Comparison of ENCODE assay signal across 14 cellular contexts in the genomic region with DNA sequence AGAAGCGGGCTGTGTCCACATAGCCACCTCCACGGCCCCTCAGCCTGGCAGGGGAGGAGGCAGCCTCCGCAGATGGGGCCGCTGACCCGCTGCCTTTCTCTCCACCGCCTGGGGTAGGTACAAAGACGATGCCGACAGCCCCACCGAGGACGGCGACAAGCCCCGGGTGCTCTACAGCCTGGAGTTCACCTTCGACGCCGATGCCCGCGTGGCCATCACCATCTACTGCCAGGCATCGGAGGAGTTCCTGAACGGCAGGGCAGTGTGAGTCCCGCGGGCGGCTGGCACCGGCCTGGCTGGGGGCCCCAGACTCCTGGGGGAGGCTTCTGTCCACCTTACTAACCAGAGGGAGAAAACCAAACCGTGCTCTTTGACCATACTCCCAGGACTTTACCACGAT. TPM values are rescaled to one million over a fixed set of nuclear protein-coding genes. Genes with fewer than 3 reads are reported as not detected.
DNase-seq lines count a peak whose midpoint lies in the region; ATAC-seq, FAIRE-seq and TF ChIP-seq lines count a peak whose summit lies in the region.
"Had no signal": no experiment of that assay in that cellular context is flagged by ENCODE, and none has a peak within 500 bp of the region (broad histone marks: within the 10 kb centered on the region; RNA-seq: fewer than 3 reads in every experiment).

No MANE protein-coding gene starts in this region.

- intact Hi-C loops in kidney (cut with DNase I) = no loop called here

- POLR2A ChIA-PET in RWPE1 (lab: Yijun Ruan, JAX; ENCODE audit: low non-redundant PET) = no interaction called here

- TF ChIP-seq CTCF in RWPE1 (conservative IDR thresholded peaks at IDR 0.05; ENCODE audit: low read depth) (no peak), kidney (IDR thresholded peaks at IDR 0.05; ENCODE audit: borderline replicate concordance, extremely low read depth, insufficient read depth) (no peak), osteoblast (IDR thresholded peaks at IDR 0.05; ENCODE audit: extremely low read depth, low read depth, low read length) (no peak)

- H3K27ac ChIP-seq in RWPE1 = peak overlapping the region; percentile 51
- H3K27ac ChIP-seq in kidney (ENCODE audit: low read depth in 2 of 2, low read length in 2 of 2) = peak overlapping the region; percentile 73 to 74
- no peak overlapping the region for H3K27ac ChIP-seq in osteoblast (ENCODE audit: low read depth, low read length)

- peaks cover 13 to 25% of the 10 kb centered on the region in 2 donors for H3K4me1 ChIP-seq in kidney (ENCODE audit: control insufficient read depth in 1 of 2, insufficient read depth in 1 of 2, low read depth in 1 of 2, low read length in 2 of 2)
- H3K4me1 ChIP-seq in osteoblast (ENCODE audit: insufficient read depth, low read length) = peaks cover 4% of the 10 kb centered on the region
- H3K4me1 ChIP-seq: BE2C had no signal

- H3K4me3 ChIP-seq in kidney (ENCODE audit: low read length in 2 of 2) (no peak overlapping the region), osteoblast (ENCODE audit: insufficient read depth, low read length) (no peak overlapping the region)

- FAIRE-seq in kidney (lab: Jason Lieb, UNC) = no peak
- FAIRE-seq: GM12891 had no signal

- no peaks in the 10 kb centered on the region for H3K27me3 ChIP-seq in osteoblast (ENCODE audit: insufficient read depth, low read length)
- H3K27me3 ChIP-seq: BE2C had no signal

- H3K36me3 ChIP-seq in kidney (ENCODE audit: control insufficient read depth in 1 of 2, insufficient read depth in 2 of 2, low read length in 2 of 2) (peaks cover 6 to 23% of the 10 kb centered on the region in 2 donors), osteoblast (ENCODE audit: insufficient read depth, low read length) (peaks cover 46% of the 10 kb centered on the region)

- ATAC-seq in GM21381 (IDR thresholded peaks at IDR 0.05; ENCODE audit: unreplicated experiment) = no peak

- H3K9ac ChIP-seq in kidney (ENCODE audit: low read length in 2 of 2) = peak overlapping the region in 1 of 2 donors; percentile 51

- H3K4me2 ChIP-seq in osteoblast (ENCODE audit: insufficient read depth, low read length) = no peak overlapping the region

- no peak overlapping the region for H2AFZ ChIP-seq in osteoblast (ENCODE audit: low read length)

- no peaks in the 10 kb centered on the region for H3K9me3 ChIP-seq in kidney (ENCODE audit: control insufficient read depth in 1 of 2, low read length in 2 of 2)
- H3K9me3 ChIP-seq in osteoblast (ENCODE audit: low read depth, low read length) = no peaks in the 10 kb centered on the region
- H3K9me3 ChIP-seq: BE2C had no signal

- peaks cover 34% of the 10 kb centered on the region for H4K20me1 ChIP-seq in osteoblast (ENCODE audit: insufficient read depth, low read length)

- CTCF ChIA-PET in RWPE1 (lab: Yijun Ruan, JAX) = no interaction called here

- DNase-seq in RWPE1 (ENCODE audit: low spot score) (no peak), kidney (no peak), osteoblast (ENCODE audit: insufficient read length, low spot score, missing footprints) (peak; percentile 62), DMS79 treated with DMSO at 0.1 percent for 48 hours (lab: John Stamatoyannopoulos, UW) (no peak), KG1 (lab: John Stamatoyannopoulos, UW) (no peak), NCI-H774 (lab: John Stamatoyannopoulos, UW) (no peak)
- DNase-seq: BE2C; CD8-positive, alpha-beta memory T cell; NCI-H1105; NCI-H1694; NCI-H345; NCI-H526 had no signal

- peaks cover 44% of the 10 kb centered on the region for H3K79me2 ChIP-seq in osteoblast (ENCODE audit: insufficient read depth, low read length)

RNA-seq across cellular contexts. Expression of gene MGRN1, which starts 27.9 kb away (rescaled TPM):
- 90.8 TPM for total RNA-seq in kidney
- 19.7 TPM for polyA plus RNA-seq in kidney (ENCODE audit: insufficient read depth, low read depth, low replicate concordance)
- total RNA-seq in osteoblast = 41.5 and 46.7 TPM in 2 replicates

RNA-seq across cellular contexts. Expression of gene UBALD1, which starts 37.9 kb away (rescaled TPM):
- total RNA-seq in kidney (38.3 TPM), osteoblast (6.2 and 9.4 TPM in 2 replicates)
- polyA plus RNA-seq in kidney (ENCODE audit: insufficient read depth, low read depth, low replicate concordance) = 31.8 TPM

RNA-seq across cellular contexts. Expression of gene NUDT16L1, which starts 40.8 kb away (rescaled TPM):
- total RNA-seq in kidney = 30.6 TPM
- 69.4 TPM for polyA plus RNA-seq in kidney (ENCODE audit: insufficient read depth, low read depth, low replicate concordance)
- total RNA-seq in osteoblast = 15.0 and 18.1 TPM in 2 replicates
